8 cellular contexts compared by ENCODE assay signal in genomic region chr6:137219664-137220252, GRCh38. TPM values are rescaled to one million over a fixed set of nuclear protein-coding genes. Genes with fewer than 3 reads are reported as not detected.
DNase-seq lines count a peak whose midpoint lies in the region; ATAC-seq and TF ChIP-seq lines count a peak whose summit lies in the region.

No MANE protein-coding gene starts in this region.

- H3K9me3 Mint-ChIP-seq in IgD-negative memory B cell: no peaks in the 10 kb centered on the region

- no peak for TF ChIP-seq CTCF in coronary artery (IDR thresholded peaks at IDR 0.05)

- DNase-seq in coronary artery (ENCODE audit: low spot score) (no peak), SW480 (ENCODE audit: low spot score) (no peak), mucosa of gallbladder (ENCODE audit: low spot score) (no peak)

- H2AFZ ChIP-seq in neuron (ENCODE audit: low read depth, low read length): peak overlapping the region; percentile 98

- no peaks in the 10 kb centered on the region for H3K9me3 ChIP-seq in neuron (ENCODE audit: low read length)

- H3K4me3 Mint-ChIP-seq in IgD-negative memory B cell: peak overlapping the region; percentile 89 to 100 (median 100)

- H3K4me1 ChIP-seq in neuron (ENCODE audit: insufficient read depth, low read length): peaks cover 20% of the 10 kb centered on the region

- peak overlapping the region; percentile 96 to 99 for H3K27ac ChIP-seq in coronary artery

- no peaks in the 10 kb centered on the region for H3K36me3 ChIP-seq in neuron (ENCODE audit: insufficient read depth, low read length)

- ATAC-seq in GM19351 (IDR thresholded peaks at IDR 0.05; ENCODE audit: unreplicated experiment) (peak; percentile 1), HG03108 (IDR thresholded peaks at IDR 0.05; ENCODE audit: unreplicated experiment) (no peak), HG03457 (IDR thresholded peaks at IDR 0.05; ENCODE audit: unreplicated experiment) (no peak)

- peaks cover 2% of the 10 kb centered on the region for H3K27me3 ChIP-seq in neuron (ENCODE audit: insufficient read depth, low read length)

- peaks cover 52 to 61% (median 55%) of the 10 kb centered on the region in 3 donors for H3K4me1 Mint-ChIP-seq in IgD-negative memory B cell

- H3K27ac Mint-ChIP-seq in IgD-negative memory B cell: peak overlapping the region; percentile 87 to 98 (median 98)

- H3K27me3 Mint-ChIP-seq in IgD-negative memory B cell: no peaks in the 10 kb centered on the region

- H3K4me3 ChIP-seq in coronary artery (peak overlapping the region; percentile 93), neuron (ENCODE audit: low read length) (peak overlapping the region; percentile 71)

- peaks cover 2% of the 10 kb centered on the region for H3K36me3 Mint-ChIP-seq in IgD-negative memory B cell

RNA-seq across cellular contexts. Expression of gene IFNGR1, which starts 0.6 kb away (rescaled TPM):
- 38.1 TPM for polyA plus RNA-seq in IgD-negative memory B cell
- total RNA-seq in mucosa of gallbladder: 77.9 TPM

RNA-seq across cellular contexts. Expression of gene IL22RA2, which starts 46.3 kb away (rescaled TPM):
- not detected for polyA plus RNA-seq in IgD-negative memory B cell
- total RNA-seq in mucosa of gallbladder: not detected
